Comparison of ENCODE assay signal across 28 cellular contexts in the genomic region with DNA sequence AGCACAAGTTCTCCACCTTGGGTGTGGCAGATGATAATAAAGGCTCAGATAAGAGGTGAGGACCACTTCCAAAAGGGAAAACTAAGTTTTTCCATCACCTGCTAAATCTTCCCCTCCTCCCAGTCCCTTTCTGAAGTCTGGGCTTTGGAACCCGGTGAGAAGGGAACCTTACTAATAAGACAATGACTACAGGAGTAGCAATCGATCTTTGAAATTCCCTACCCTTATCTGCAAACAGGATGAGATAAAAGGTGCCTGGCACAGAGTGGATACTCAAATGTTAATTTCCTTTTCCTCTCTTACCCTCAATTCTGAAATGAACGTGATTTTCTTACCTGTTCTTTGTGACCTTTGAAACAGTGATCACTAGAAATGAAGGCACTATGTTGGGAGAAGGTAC.
"Had no signal": no experiment of that assay in that cellular context is flagged by ENCODE, and none has a peak within 500 bp of the region (broad histone marks: within the 10 kb centered on the region; RNA-seq: fewer than 3 reads in every experiment).

No MANE protein-coding gene starts in this region.

- H3K9me3 ChIP-seq: body of pancreas, breast epithelium, SJCRH30 had no signal

- H3K27me3 Mint-ChIP-seq: activated CD4-positive, alpha-beta T cell treated with anti-CD3 and anti-CD28 coated beads, Interleukin-2, amount 10 ng/mL, durations not matched to agents 7 days and 5 days; activated naive CD4-positive, alpha-beta T cell treated with anti-CD3 and anti-CD28 coated beads, Interleukin-2, amount 50 U/mL, for 24 hours; activated naive CD8-positive, alpha-beta T cell treated with anti-CD3 and anti-CD28 coated beads, Interleukin-2, amount 10 ng/mL, durations not matched to agents 7 days and 5 days; activated T-cell treated with anti-CD3 and anti-CD28 coated beads, Interleukin-2, amount 50 U/mL, for 24 hours had no signal

- H3K4me1 ChIP-seq: breast epithelium, SJCRH30 had no signal

- DNase-seq: activated CD4-positive, alpha-beta T cell treated with anti-CD3 and anti-CD28 coated beads, Interleukin-2, amount 10 ng/mL, durations not matched to agents 7 days and 5 days; activated CD4-positive, alpha-beta T cell treated with anti-CD3 and anti-CD28 coated beads, Interleukin-2, amount 50 U/mL, for 48 hours; activated CD8-positive, alpha-beta T cell treated with anti-CD3 and anti-CD28 coated beads, Interleukin-2, amount 10 ng/mL, durations not matched to agents 7 days and 5 days; activated gamma-delta T cell; activated naive CD4-positive, alpha-beta T cell treated with Interleukin-2 at 50 U/mL for 16 hours; activated naive CD8-positive, alpha-beta T cell treated with anti-CD3 and anti-CD28 coated beads, Interleukin-2, amount 10 ng/mL, durations not matched to agents 7 days and 5 days; activated T-cell treated with anti-CD3 and anti-CD28 coated beads, Interleukin-2, amount 50 U/mL, for 24 hours; amygdala; body of pancreas; NCI-H1105; NCI-H1417 treated with DMSO at 0.1 percent for 48 hours; NCI-H1694; NCI-H1930; NCI-H2081 treated with DMSO at 0.1 percent for 48 hours; NCI-H226; NCI-H446 treated with DMSO at 0.1 percent for 48 hours; NCI-H524; NCI-H69; SHP77; SJCRH30; T1000; WERI-Rb-1 had no signal

- H3K9me3 Mint-ChIP-seq: activated naive CD4-positive, alpha-beta T cell treated with anti-CD3 and anti-CD28 coated beads, Interleukin-2, amount 50 U/mL, for 24 hours; activated naive CD8-positive, alpha-beta T cell treated with anti-CD3 and anti-CD28 coated beads, Interleukin-2, amount 10 ng/mL, durations not matched to agents 7 days and 5 days; activated T-helper 2 cell treated with anti-CD3 and anti-CD28 coated beads, Interferon-gamma antibody, Interleukin-2, Interleukin-4, amounts not matched to agents 10 μg/mL and 5 μg/mL and 100 μg/mL, durations not matched to agents 14 hours and 24 hours and 36 hours had no signal

- H3K27me3 ChIP-seq: body of pancreas, breast epithelium, SJCRH30 had no signal

- H3K27ac ChIP-seq: body of pancreas, breast epithelium, SJCRH30, SK-N-MC, WERI-Rb-1 had no signal

- H3K36me3 ChIP-seq: breast epithelium, SJCRH30, WERI-Rb-1 had no signal

- ATAC-seq: activated CD8-positive, alpha-beta T cell treated with anti-CD3 and anti-CD28 coated beads, Interleukin-2, amount 10 ng/mL, durations not matched to agents 7 days and 5 days; body of pancreas; Panc1 had no signal

- H3K4me3 Mint-ChIP-seq: activated CD4-positive, alpha-beta T cell treated with anti-CD3 and anti-CD28 coated beads, Interleukin-2, amount 10 ng/mL, durations not matched to agents 7 days and 5 days; activated CD8-positive, alpha-beta T cell treated with anti-CD3 and anti-CD28 coated beads, Interleukin-2, amount 10 ng/mL, durations not matched to agents 7 days and 5 days; activated naive CD4-positive, alpha-beta T cell treated with anti-CD3 and anti-CD28 coated beads, Interleukin-2, amount 50 U/mL, for 24 hours; activated naive CD8-positive, alpha-beta T cell treated with anti-CD3 and anti-CD28 coated beads, Interleukin-2, amount 10 ng/mL, durations not matched to agents 7 days and 5 days; activated T-cell treated with anti-CD3 and anti-CD28 coated beads, Interleukin-2, amount 50 U/mL, for 24 hours had no signal

- H3K4me1 Mint-ChIP-seq: activated CD4-positive, alpha-beta T cell treated with anti-CD3 and anti-CD28 coated beads, Interleukin-2, amount 10 ng/mL, durations not matched to agents 7 days and 5 days; activated naive CD8-positive, alpha-beta T cell treated with anti-CD3 and anti-CD28 coated beads, Interleukin-2, amount 10 ng/mL, durations not matched to agents 7 days and 5 days had no signal

- H3K27ac Mint-ChIP-seq: activated CD4-positive, alpha-beta T cell treated with anti-CD3 and anti-CD28 coated beads, Interleukin-2, amount 10 ng/mL, durations not matched to agents 7 days and 5 days; activated CD8-positive, alpha-beta T cell treated with anti-CD3 and anti-CD28 coated beads, Interleukin-2, amount 10 ng/mL, durations not matched to agents 7 days and 5 days; activated naive CD4-positive, alpha-beta T cell treated with anti-CD3 and anti-CD28 coated beads, Interleukin-2, amount 50 U/mL, for 24 hours; activated naive CD8-positive, alpha-beta T cell treated with anti-CD3 and anti-CD28 coated beads, Interleukin-2, amount 10 ng/mL, durations not matched to agents 7 days and 5 days; activated T-cell treated with anti-CD3 and anti-CD28 coated beads, Interleukin-2, amount 50 U/mL, for 24 hours; activated T-helper 2 cell treated with anti-CD3 and anti-CD28 coated beads, Interferon-gamma antibody, Interleukin-2, Interleukin-4, amounts not matched to agents 10 μg/mL and 5 μg/mL and 100 μg/mL, durations not matched to agents 14 hours and 24 hours and 36 hours had no signal

- H3K4me3 ChIP-seq: body of pancreas, breast epithelium, SJCRH30, SK-N-MC had no signal

- FAIRE-seq: astrocyte had no signal
